In genomic region chr4:119296356-119296755, GRCh38 we compare ENCODE assay signal across 24 cellular contexts. TPM values are rescaled to one million over a fixed set of nuclear protein-coding genes. Genes with fewer than 3 reads are reported as not detected.
DNase-seq lines count a peak whose midpoint lies in the region; ATAC-seq and TF ChIP-seq lines count a peak whose summit lies in the region.
"Had no signal": no experiment of that assay in that cellular context is flagged by ENCODE, and none has a peak within 500 bp of the region (broad histone marks: within the 10 kb centered on the region; RNA-seq: fewer than 3 reads in every experiment).

No MANE protein-coding gene starts in this region.

- H3K9me3 ChIP-seq in BLaER1, result no peaks in the 10 kb centered on the region
- no peaks in the 10 kb centered on the region for H3K9me3 ChIP-seq in naive thymus-derived CD4-positive, alpha-beta T cell (ENCODE audit: control insufficient read depth in 2 of 3, low read length in 3 of 3)
- H3K9me3 ChIP-seq: A549 had no signal

- H3K27ac Mint-ChIP-seq in activated T-cell treated with anti-CD3 and anti-CD28 coated beads, Interleukin-2, amount 50 U/mL, for 24 hours, result peak overlapping the region; percentile 6
- peak overlapping the region; percentile 40 for H3K27ac Mint-ChIP-seq in HFFc6
- H3K27ac Mint-ChIP-seq in naive thymus-derived CD4-positive, alpha-beta T cell, result peak overlapping the region in 5 of 9 donors; percentile 27 to 75 (median 72)

- no peak for ATAC-seq in naive thymus-derived CD4-positive, alpha-beta T cell
- no peak for ATAC-seq in GM21825 (IDR thresholded peaks at IDR 0.05; ENCODE audit: unreplicated experiment)
- ATAC-seq: A549 had no signal

- CTCF ChIA-PET in naive thymus-derived CD4-positive, alpha-beta T cell (lab: Charles Lee), result no interaction called here

- no peak for DNase-seq in activated T-cell treated with anti-CD3 and anti-CD28 coated beads, Interleukin-2, amount 50 U/mL, for 24 hours
- no peak for DNase-seq in activated T-cell treated with anti-CD3 and anti-CD28 coated beads, Interleukin-2, amount 50 U/mL, for 1 hour
- DNase-seq in HFFc6 (no peak), NCI-H1694 (lab: John Stamatoyannopoulos, UW) (no peak), HPDE6-E6E7 (ENCODE audit: extremely low spot score) (no peak)
- DNase-seq in naive thymus-derived CD4-positive, alpha-beta T cell, result no peak
- DNase-seq: CD8-positive, alpha-beta memory T cell; DMS53; H7; IMR-90; Karpas-422; NCI-H1436; NCI-H2029; NCI-H2171; NCI-H526; PC-9; SIG-M5 had no signal

- peaks cover 27% of the 10 kb centered on the region for H3K4me1 Mint-ChIP-seq in activated T-cell treated with anti-CD3 and anti-CD28 coated beads, Interleukin-2, amount 50 U/mL, for 24 hours (ENCODE audit: low read depth)
- peaks cover 48% of the 10 kb centered on the region for H3K4me1 Mint-ChIP-seq in HFFc6 (ENCODE audit: low read depth)
- H3K4me1 Mint-ChIP-seq in naive thymus-derived CD4-positive, alpha-beta T cell, result peaks cover 16 to 45% (median 34%) of the 10 kb centered on the region in 7 donors

- H3K9me3 Mint-ChIP-seq in activated T-cell treated with anti-CD3 and anti-CD28 coated beads, Interleukin-2, amount 50 U/mL, for 24 hours, result no peaks in the 10 kb centered on the region
- H3K9me3 Mint-ChIP-seq in HFFc6, result peaks cover 18% of the 10 kb centered on the region; the same call in 1 of the 2 replicates
- no peaks in the 10 kb centered on the region for H3K9me3 Mint-ChIP-seq in naive thymus-derived CD4-positive, alpha-beta T cell
- H3K9me3 Mint-ChIP-seq: CD8-positive, alpha-beta memory T cell had no signal

- POLR2A ChIA-PET in naive thymus-derived CD4-positive, alpha-beta T cell (lab: Charles Lee), result interaction anchor here (1.3 kb wide), 1 partner anchor 256 kb away, joined by 3 read pairs; no protein-coding TSS in a partner anchor

- H3K4me2 ChIP-seq in BLaER1, result peak overlapping the region; percentile 92
- H3K4me2 ChIP-seq: A549, PC-9 had no signal

- peaks cover 35% of the 10 kb centered on the region for H3K36me3 ChIP-seq in BLaER1
- peaks cover 0 to 26% (median 0%) of the 10 kb centered on the region in 3 experiments for H3K36me3 ChIP-seq in naive thymus-derived CD4-positive, alpha-beta T cell (ENCODE audit: control insufficient read depth in 2 of 3, insufficient read depth in 3 of 3, low read length in 3 of 3)

- intact Hi-C loops in naive thymus-derived CD4-positive, alpha-beta T cell (cut with micrococcal nuclease), result no loop called here

- H3K27me3 ChIP-seq in BLaER1, result no peaks in the 10 kb centered on the region
- H3K27me3 ChIP-seq in naive thymus-derived CD4-positive, alpha-beta T cell (ENCODE audit: control insufficient read depth in 2 of 2, insufficient read depth in 2 of 2, low read length in 2 of 2), result no peaks in the 10 kb centered on the region

- H3K36me3 Mint-ChIP-seq in activated T-cell treated with anti-CD3 and anti-CD28 coated beads, Interleukin-2, amount 50 U/mL, for 24 hours (ENCODE audit: low read depth), result peaks cover 66% of the 10 kb centered on the region
- H3K36me3 Mint-ChIP-seq in HFFc6 (ENCODE audit: low read depth), result peaks cover 58% of the 10 kb centered on the region
- peaks cover 0 to 42% (median 25%) of the 10 kb centered on the region in 5 donors for H3K36me3 Mint-ChIP-seq in naive thymus-derived CD4-positive, alpha-beta T cell

- no peak overlapping the region for H3K4me3 ChIP-seq in BLaER1
- no peak overlapping the region for H3K4me3 ChIP-seq in naive thymus-derived CD4-positive, alpha-beta T cell (ENCODE audit: low read length)
- H3K4me3 ChIP-seq: A549, PC-9 had no signal

- no peak overlapping the region for H3K4me3 Mint-ChIP-seq in activated T-cell treated with anti-CD3 and anti-CD28 coated beads, Interleukin-2, amount 50 U/mL, for 24 hours
- peak overlapping the region; percentile 45; the same call in 1 of the 2 replicates for H3K4me3 Mint-ChIP-seq in HFFc6
- peak overlapping the region in 1 of 10 donors; percentile 49 for H3K4me3 Mint-ChIP-seq in naive thymus-derived CD4-positive, alpha-beta T cell

- no peak overlapping the region for H3K9ac ChIP-seq in BLaER1

- no peaks in the 10 kb centered on the region for H3K27me3 Mint-ChIP-seq in activated T-cell treated with anti-CD3 and anti-CD28 coated beads, Interleukin-2, amount 50 U/mL, for 24 hours
- H3K27me3 Mint-ChIP-seq in HFFc6 (ENCODE audit: insufficient read depth), result peaks cover 26% of the 10 kb centered on the region
- H3K27me3 Mint-ChIP-seq in naive thymus-derived CD4-positive, alpha-beta T cell, result peaks cover 0 to 1% (median 0%) of the 10 kb centered on the region in 5 donors
- H3K27me3 Mint-ChIP-seq: CD8-positive, alpha-beta memory T cell had no signal

- H3K4me1 ChIP-seq in BLaER1, result peaks cover 35% of the 10 kb centered on the region
- H3K4me1 ChIP-seq in naive thymus-derived CD4-positive, alpha-beta T cell (ENCODE audit: control insufficient read depth in 2 of 2, insufficient read depth in 2 of 2, low read length in 2 of 2), result peaks cover 5 to 22% of the 10 kb centered on the region in 2 donors

- no peak for TF ChIP-seq CTCF in HFFc6 (IDR thresholded peaks at IDR 0.05)

- H3K27ac ChIP-seq in BLaER1, result no peak overlapping the region
- H3K27ac ChIP-seq in naive thymus-derived CD4-positive, alpha-beta T cell (ENCODE audit: low read depth, low read length), result no peak overlapping the region
- H3K27ac ChIP-seq: A549, PC-9, RWPE1 had no signal

- H4K20me1 ChIP-seq in BLaER1, result peaks cover 22% of the 10 kb centered on the region; the same call in 1 of the 2 replicates

RNA-seq across cellular contexts. Expression of gene FABP2, which starts 25.6 kb away (rescaled TPM):
- total RNA-seq in HFFc6 (2021; fragmentation: NEBNext Ultra II Directional; extraction: Animal tissue kit (Norgen Biotek cat#: 25700)), result not detected
- under 1 TPM in 1 of 5 experiments, not detected in 4; 0.19 TPM for total RNA-seq in naive thymus-derived CD4-positive, alpha-beta T cell
- not detected for polyA plus RNA-seq in naive thymus-derived CD4-positive, alpha-beta T cell
- total RNA-seq: CD8-positive, alpha-beta memory T cell; H7; HT1080; IMR-90; MCF 10A; PC-9 had no signal
- polyA plus RNA-seq: A549; BJ; CD8-positive, alpha-beta memory T cell; IMR-90 had no signal

Comparison
In these comparisons a context has a peak if more than half of its experiments do, and no peak if none do; other contexts are left out.
1. H3K27ac Mint-ChIP-seq: peak in every context shown above with its lines; median percentile 72 in naive thymus-derived CD4-positive, alpha-beta T cell; 40 in HFFc6; 6 in activated T-cell treated with anti-CD3 and anti-CD28 coated beads, Interleukin-2, amount 50 U/mL, for 24 hours.